ENCODE assay signal across 11 cellular contexts in the genomic region with DNA sequence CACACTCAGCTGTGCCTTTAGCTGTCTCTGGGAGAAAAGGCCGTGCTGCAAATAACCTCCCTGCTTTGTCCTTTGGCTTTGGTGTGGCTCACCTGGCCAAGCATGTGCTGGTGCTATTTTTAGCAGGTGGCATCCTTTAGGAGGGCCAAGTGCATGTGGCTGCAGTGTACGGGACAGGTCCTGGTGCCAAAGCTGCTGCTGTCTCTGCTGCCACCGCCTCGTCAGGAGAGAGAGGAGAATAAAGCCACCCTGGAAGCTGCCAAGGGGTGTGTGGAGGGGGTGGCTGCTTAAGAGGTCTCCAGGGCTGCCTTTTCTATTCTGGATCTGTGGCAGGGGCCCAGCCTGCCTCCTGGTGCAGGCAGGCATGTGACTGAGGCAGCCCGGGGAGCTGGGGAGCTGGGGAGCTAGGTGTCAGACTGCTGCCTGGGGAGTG. TPM values are rescaled to one million over a fixed set of nuclear protein-coding genes. Genes with fewer than 3 reads are reported as not detected.
DNase-seq lines count a peak whose midpoint lies in the region; ATAC-seq, FAIRE-seq and TF ChIP-seq lines count a peak whose summit lies in the region.
"Had no signal": no experiment of that assay in that cellular context is flagged by ENCODE, and none has a peak within 500 bp of the region (broad histone marks: within the 10 kb centered on the region; RNA-seq: fewer than 3 reads in every experiment).

No MANE protein-coding gene starts in this region.

- peaks cover 4% of the 10 kb centered on the region for H3K23me2 ChIP-seq in H9 (ENCODE audit: insufficient read length, low read depth, low read length, poor library complexity, severe bottlenecking)

- H3K4me1 Mint-ChIP-seq in GM23338 = peaks cover 72% of the 10 kb centered on the region
- H3K4me1 Mint-ChIP-seq in H9 = peaks cover 78 to 82% of the 10 kb centered on the region in 2 experiments

- peaks cover 100% of the 10 kb centered on the region for H3K79me2 ChIP-seq in GM23338 (replicated peaks; ENCODE audit: insufficient read depth)
- H3K79me2 ChIP-seq in H9 (ENCODE audit: insufficient read depth, low read length) = peaks cover 65% of the 10 kb centered on the region; the same call in 1 of the 2 replicates

- no peak overlapping the region for H3K14ac ChIP-seq in H9 (ENCODE audit: insufficient read depth, low read length)

- no peak overlapping the region for H2AFZ ChIP-seq in GM23338
- H2AFZ ChIP-seq in H9 (ENCODE audit: low read length) = no peak overlapping the region

- H3K36me3 ChIP-seq in GM23338 (ENCODE audit: insufficient read depth) = no peaks in the 10 kb centered on the region
- H3K36me3 ChIP-seq: brain microvascular endothelial cell had no signal

- H3K56ac ChIP-seq in H9 (ENCODE audit: insufficient read length, low read depth, low read length) = no peak overlapping the region

- WGBS in H9 (ENCODE audit: extremely low coverage, insufficient read length, low lambda C conversion rate) = no CpG with 5 or more reads among the region's 5 CpGs

- no peak overlapping the region for H2BK20ac ChIP-seq in H9 (ENCODE audit: low read depth, low read length, poor library complexity, severe bottlenecking)

- no peak overlapping the region for H3T11ph ChIP-seq in H9 (ENCODE audit: low read length)

- H3K4ac ChIP-seq in H9 (ENCODE audit: low read depth, low read length) = no peak overlapping the region

- peaks cover 9% of the 10 kb centered on the region for H3K79me1 ChIP-seq in H9 (ENCODE audit: insufficient read depth, low read depth, low read length, poor library complexity, severe bottlenecking)

- H3K27ac ChIP-seq in GM23338 (ENCODE audit: low read depth) = no peak overlapping the region
- peak overlapping the region; percentile 94 to 95 for H3K27ac ChIP-seq in coronary artery
- no peak overlapping the region for H3K27ac ChIP-seq in H9 (ENCODE audit: insufficient read length, low read depth, low read length)
- H3K27ac ChIP-seq: brain microvascular endothelial cell had no signal

- H3K36me3 Mint-ChIP-seq in GM23338 (ENCODE audit: low read depth) = no peaks in the 10 kb centered on the region; the same call in 2 of the 3 replicates
- H3K36me3 Mint-ChIP-seq in H9 (ENCODE audit: insufficient read depth in 1 of 3, low read depth in 3 of 3) = peaks cover 3 to 4% (median 3%) of the 10 kb centered on the region in 3 experiments; a peak in 4 of 7 replicates

- no peak for TF ChIP-seq CTCF in GM23338 (conservative IDR thresholded peaks at IDR 0.05; ENCODE audit: low read depth in 2 of 2)
- TF ChIP-seq CTCF in coronary artery (IDR thresholded peaks at IDR 0.05) = no peak
- no peak for TF ChIP-seq CTCF in H9 (conservative IDR thresholded peaks at IDR 0.05)

- H3K23ac ChIP-seq in H9 (ENCODE audit: insufficient read length, low read depth, low read length) = no peak overlapping the region

- no peak overlapping the region for H3K9ac ChIP-seq in H9 (ENCODE audit: extremely low read depth, insufficient read length, low read length)

- H2AK5ac ChIP-seq in H9 (ENCODE audit: insufficient read length, low read length) = no peak overlapping the region

- H2BK15ac ChIP-seq in H9 (ENCODE audit: low read depth, low read length) = no peak overlapping the region

- DNase-seq in GM23338 (ENCODE audit: low spot score) (no peak), coronary artery (ENCODE audit: low spot score) (peak; percentile 82), left colon (peak in 1 of 2 donors; percentile 62), sciatic nerve (ENCODE audit: low spot score) (no peak), H9 (no peak), NCI-H526 treated with DMSO at 0.1 percent for 48 hours (lab: John Stamatoyannopoulos, UW) (no peak), activated gamma-delta T cell (lab: John Stamatoyannopoulos, UW) (no peak), urothelium cell line (ENCODE audit: low spot score) (no peak)
- DNase-seq: brain microvascular endothelial cell, SHP77 treated with DMSO at 0.1 percent for 48 hours had no signal

- intact Hi-C loops in left colon (cut with DNase I, micrococcal nuclease) (no loop called here), sciatic nerve (cut with DNase I) (no loop called here)

- peaks cover 13% of the 10 kb centered on the region for H3K27me3 Mint-ChIP-seq in GM23338 (ENCODE audit: insufficient read depth, low read depth, poor library complexity)
- peaks cover 1% of the 10 kb centered on the region; the same call in 1 of the 2 replicates for H3K27me3 Mint-ChIP-seq in H9 (ENCODE audit: low read depth)
- H3K27me3 Mint-ChIP-seq: type B pancreatic cell had no signal

- no peak overlapping the region for H3K18ac ChIP-seq in H9 (ENCODE audit: insufficient read length, low read depth, low read length)

- no peak overlapping the region for H2BK12ac ChIP-seq in H9 (ENCODE audit: insufficient read length, low read depth, low read length)

- H3K4me2 ChIP-seq in GM23338 (peak overlapping the region; percentile 62), H9 (ENCODE audit: insufficient read depth, insufficient read length, low read length) (no peak overlapping the region)

- H4K8ac ChIP-seq in H9 (replicated peaks; ENCODE audit: insufficient read length, low read depth, low read length) = no peak overlapping the region

- H3K9me3 Mint-ChIP-seq in GM23338 = no peaks in the 10 kb centered on the region
- no peaks in the 10 kb centered on the region for H3K9me3 Mint-ChIP-seq in H9
- H3K9me3 Mint-ChIP-seq: type B pancreatic cell had no signal

- H3K4me3 ChIP-seq in GM23338 (0 out of 2 replicates have a peak overlapping the region, but pooled peaks have one; percentile 3), coronary artery (peak overlapping the region; percentile 41)

- H3K4me3 Mint-ChIP-seq in GM23338 (no peak overlapping the region), H9 (no peak overlapping the region; a peak in 1 of 5 replicates)
- H3K4me3 Mint-ChIP-seq: type B pancreatic cell had no signal

- no peak overlapping the region for H4K5ac ChIP-seq in H9 (ENCODE audit: insufficient read length, low read depth, low read length)

- H4K20me1 ChIP-seq in GM23338 (replicated peaks; ENCODE audit: insufficient read depth) = peaks cover 62% of the 10 kb centered on the region
- peaks cover 4% of the 10 kb centered on the region for H4K20me1 ChIP-seq in H9 (ENCODE audit: control insufficient read depth, insufficient read depth, insufficient read length)

- no peak overlapping the region for H4K91ac ChIP-seq in H9 (ENCODE audit: insufficient read length, low read depth, low read length)

- H3F3A ChIP-seq in GM23338 (replicated peaks; ENCODE audit: low read depth) = no peaks in the 10 kb centered on the region; the same call in 1 of the 2 replicates

- H3K9me3 ChIP-seq in H9 (ENCODE audit: control insufficient read depth, low read depth, low read length) = no peaks in the 10 kb centered on the region

- no peak for FAIRE-seq in urothelium cell line (lab: Jason Lieb, UNC)

- peaks cover 61% of the 10 kb centered on the region for H3K4me1 ChIP-seq in GM23338 (ENCODE audit: insufficient read depth)
- H3K4me1 ChIP-seq in H9 (ENCODE audit: insufficient read depth, low read length) = peaks cover 26% of the 10 kb centered on the region

- H2BK120ac ChIP-seq in H9 (ENCODE audit: low read depth, low read length, poor library complexity, severe bottlenecking) = no peak overlapping the region

- no peak overlapping the region for H2BK5ac ChIP-seq in H9 (ENCODE audit: insufficient read length, low read length)

- H3K27me3 ChIP-seq in GM23338 (ENCODE audit: insufficient read depth) = peaks cover 10% of the 10 kb centered on the region
- no peaks in the 10 kb centered on the region for H3K27me3 ChIP-seq in H9 (ENCODE audit: insufficient read depth, low read length)
- H3K27me3 ChIP-seq: brain microvascular endothelial cell had no signal

- ATAC-seq in GM23338 (no peak), left colon (peak; percentile 27), sciatic nerve (peak; percentile 16)

- no peak overlapping the region for H3K27ac Mint-ChIP-seq in GM23338
- no peak overlapping the region for H3K27ac Mint-ChIP-seq in H9

- H3K9me2 ChIP-seq in GM23338 (ENCODE audit: insufficient read depth) = no peaks in the 10 kb centered on the region

TF ChIP-seq in GM23338, 12 proteins besides CTCF, POLR2A, EP300 and RAD21 (continues in another document):
- TF ChIP-seq EZH2phosphoT487 (IDR thresholded peaks at IDR 0.05; ENCODE audit: unreplicated experiment) = no peak
- no peak for TF ChIP-seq ZNF114 (CRISPR knock-in tag; IDR thresholded peaks at IDR 0.05)
- no peak for TF ChIP-seq NANOG (IDR thresholded peaks at IDR 0.05; ENCODE audit: borderline replicate concordance)

RNA-seq across cellular contexts. Expression of gene AKAP1, which starts 6.2 kb away (rescaled TPM):
- 34.9 and 45.9 TPM in 2 replicates for total RNA-seq in GM23338 (2014; rRNA removed; shearing (Covaris generic))
- polyA plus RNA-seq in GM23338 (2016; fragmentation: Nextera tagmentation; extraction: Ambion mirVana) = 19.6 and 23.4 TPM in 2 replicates
- total RNA-seq in left colon (100 to 1,000 TPM; 129 to 145 TPM), sciatic nerve (25.3 TPM), H9 (2021) (61.2 and 65.4 TPM in 2 replicates)

Comparison
In these comparisons a context has a peak if more than half of its experiments do, and no peak if none do; other contexts are left out.
1. H3K27ac ChIP-seq: peak in coronary artery (2 of 2); none in GM23338 (single experiment) and H9 (single experiment).